ENCODE assay signal across 9 cellular contexts in genomic region chr19:7052896-7053295, GRCh38. TPM values are rescaled to one million over a fixed set of nuclear protein-coding genes. Genes with fewer than 3 reads are reported as not detected.
"Had no signal": no experiment of that assay in that cellular context is flagged by ENCODE, and none has a peak within 500 bp of the region (broad histone marks: within the 10 kb centered on the region; RNA-seq: fewer than 3 reads in every experiment).

No MANE protein-coding gene starts in this region.

RNA-seq across cellular contexts. Expression of gene MBD3L2, which starts 3.8 kb away (rescaled TPM):
- total RNA-seq: LHCN-M2, MCF 10A, NCI-H460, OCI-LY7, PC-9, Right ventricle myocardium inferior, RPMI7951, SJCRH30, SK-MEL-5 had no signal

RNA-seq across cellular contexts. Expression of gene MBD3L3, which starts 5.6 kb away (rescaled TPM):
- total RNA-seq: LHCN-M2, MCF 10A, NCI-H460, OCI-LY7, PC-9, Right ventricle myocardium inferior, RPMI7951, SJCRH30, SK-MEL-5 had no signal

RNA-seq across cellular contexts. Expression of gene MBD3L4, which starts 12.9 kb away (rescaled TPM):
- total RNA-seq: LHCN-M2, MCF 10A, NCI-H460, OCI-LY7, PC-9, Right ventricle myocardium inferior, RPMI7951, SJCRH30, SK-MEL-5 had no signal

RNA-seq across cellular contexts. Expression of gene MBD3L5, which starts 22.5 kb away (rescaled TPM):
- total RNA-seq: LHCN-M2, MCF 10A, NCI-H460, OCI-LY7, PC-9, Right ventricle myocardium inferior, RPMI7951, SJCRH30, SK-MEL-5 had no signal
